In genomic region chr3:25856902-25857518, GRCh38 we compare ENCODE assay signal across 8 cellular contexts.
DNase-seq lines count a peak whose midpoint lies in the region; ATAC-seq and TF ChIP-seq lines count a peak whose summit lies in the region.

No MANE protein-coding gene starts in this region.

- no peaks in the 10 kb centered on the region for H3K79me2 ChIP-seq in OCI-LY3 (ENCODE audit: low read length)

- no peaks in the 10 kb centered on the region for H3K4me1 Mint-ChIP-seq in naive B cell

- H3K9me3 ChIP-seq in OCI-LY3 (ENCODE audit: insufficient read depth, low read length), result no peaks in the 10 kb centered on the region

- H3K9ac ChIP-seq in OCI-LY3 (ENCODE audit: low read length), result no peak overlapping the region

- no peak overlapping the region for H3K4me3 Mint-ChIP-seq in naive B cell

- H2AFZ ChIP-seq in OCI-LY3 (ENCODE audit: low read depth, low read length), result no peak overlapping the region

- H3K4me3 ChIP-seq in OCI-LY3 (ENCODE audit: low read length), result no peak overlapping the region

- H3K36me3 Mint-ChIP-seq in naive B cell, result peaks cover 0 to 5% of the 10 kb centered on the region in 2 donors

- ATAC-seq in GM19455 (IDR thresholded peaks at IDR 0.05; ENCODE audit: unreplicated experiment) (peak; percentile 81), HG03432 (IDR thresholded peaks at IDR 0.05; ENCODE audit: unreplicated experiment) (peak; percentile 90), naive B cell (ENCODE audit: low read depth in 2 of 2) (peak; percentile 64 to 74)

- peaks cover 0 to 18% (median 13%) of the 10 kb centered on the region in 7 donors for H3K9me3 Mint-ChIP-seq in naive B cell

- 0 out of 2 replicates have a peak, but pooled peaks cover 4% of the 10 kb centered on the region for H3K27me3 ChIP-seq in OCI-LY3 (ENCODE audit: low read depth, low read length)

- peak overlapping the region in 1 of 6 donors; percentile 13 for H3K27ac Mint-ChIP-seq in naive B cell

- no peaks in the 10 kb centered on the region for H4K20me1 ChIP-seq in OCI-LY3 (ENCODE audit: insufficient read depth, low read length)

- no peaks in the 10 kb centered on the region for H3K36me3 ChIP-seq in OCI-LY3 (replicated peaks; ENCODE audit: low read depth, low read length)

- peak; percentile 23 for DNase-seq in NCI-H2171 treated with DMSO at 0.1 percent for 48 hours (lab: John Stamatoyannopoulos, UW)
- no peak for DNase-seq in NCI-H2171 (lab: John Stamatoyannopoulos, UW)
- peak; percentile 69 for DNase-seq in dermis blood vessel endothelial cell
- peak; percentile 29 for DNase-seq in naive B cell
- no peak for DNase-seq in NCI-H128 (lab: John Stamatoyannopoulos, UW; ENCODE audit: unreplicated experiment)

- no peak overlapping the region for H3K27ac ChIP-seq in OCI-LY3 (ENCODE audit: low read length)

- H3K27me3 Mint-ChIP-seq in naive B cell, result no peaks in the 10 kb centered on the region

- H3K4me1 ChIP-seq in OCI-LY3 (ENCODE audit: low read length), result no peaks in the 10 kb centered on the region

- peak; percentile 93 for TF ChIP-seq CTCF in OCI-LY3 (IDR thresholded peaks at IDR 0.05; ENCODE audit: low read depth, low read length)

- H3K4me2 ChIP-seq in OCI-LY3 (ENCODE audit: low read length), result peak overlapping the region; percentile 33

Comparison
In these comparisons a context has a peak if more than half of its experiments do, and no peak if none do; other contexts are left out.
1. DNase-seq: peak in NCI-H2171 treated with DMSO at 0.1 percent for 48 hours (single experiment), dermis blood vessel endothelial cell (single experiment) and naive B cell (single experiment); none in NCI-H2171 (single experiment) and NCI-H128 (single experiment).
2. Peak in every context shown above with its lines, with median percentiles within 50 percentile points of each other: ATAC-seq.